1 cellular context compared by ENCODE assay signal in genomic region chr7:75878769-75879596, GRCh38.
TF ChIP-seq lines count a peak whose summit lies in the region.

TSS of gene RHBDD2 (plus strand) at chr7:75879034. CDS start at chr7:75879083, 49 bp downstream.

TF ChIP-seq in K562, 482 proteins besides CTCF, POLR2A, EP300 and RAD21 (continued from another document and continues in another):
- TF ChIP-seq MLLT1 (IDR thresholded peaks at IDR 0.05), result 0 out of 4 replicates have a peak, but pooled peaks of 1 of the 2 experiments have one; percentile 46
- TF ChIP-seq FOSL1 (tag; conservative IDR thresholded peaks at IDR 0.05), result 0 out of 2 replicates have a peak, but pooled peaks have one; percentile 48
- peak; percentile 63 for TF ChIP-seq NEUROD1 (IDR thresholded peaks at IDR 0.05; ENCODE audit: borderline replicate concordance, low read depth, low read length, partially characterized antibody)
- TF ChIP-seq ZNF586 (CRISPR knock-in tag; conservative IDR thresholded peaks at IDR 0.05), result no peak
- no peak for TF ChIP-seq RBM25 (IDR thresholded peaks at IDR 0.05; ENCODE audit: low read depth, low read length, severe bottlenecking)
- no peak for TF ChIP-seq RBM39 (optimal IDR thresholded peaks at IDR 0.05; ENCODE audit: low read depth, low read length)
- peak; percentile 45 to 85; a peak in 2 of 4 replicates for TF ChIP-seq MAZ (CRISPR knock-in tag; conservative IDR thresholded peaks at IDR 0.05 in 1 of 2, IDR thresholded peaks at IDR 0.05 in 1 of 2)
- TF ChIP-seq ZNF695 (CRISPR knock-in tag; IDR thresholded peaks at IDR 0.05), result 0 out of 2 replicates have a peak, but pooled peaks have one; percentile 27
- no peak for TF ChIP-seq TSC22D4 (tag; IDR thresholded peaks at IDR 0.05)
- TF ChIP-seq RBBP5 (IDR thresholded peaks at IDR 0.05; ENCODE audit: borderline replicate concordance, insufficient read depth, low read length, poor library complexity, severe bottlenecking), result peak; percentile 94
- peak; percentile 86 for TF ChIP-seq HMGN3 (IDR thresholded peaks at IDR 0.05; ENCODE audit: borderline replicate concordance, extremely low read depth, insufficient read length, low read depth, low read length)
- TF ChIP-seq ZBTB40 (IDR thresholded peaks at IDR 0.05), result 0 out of 2 replicates have a peak, but pooled peaks have one; percentile 54
- no peak for TF ChIP-seq ZBTB40 (CRISPR knock-in tag; IDR thresholded peaks at IDR 0.05)
- 0 out of 2 replicates have a peak, but pooled peaks have one; percentile 13 for TF ChIP-seq MTF1 (CRISPR knock-in tag; IDR thresholded peaks at IDR 0.05; ENCODE audit: borderline replicate concordance)
- TF ChIP-seq TCF7 (IDR thresholded peaks at IDR 0.05; ENCODE audit: borderline replicate concordance), result peak; percentile 67; the same call in 1 of the 2 replicates
- TF ChIP-seq THRA (IDR thresholded peaks at IDR 0.05), result no peak
- no peak for TF ChIP-seq HOXB6 (CRISPR knock-in tag; IDR thresholded peaks at IDR 0.05; ENCODE audit: borderline replicate concordance)
- TF ChIP-seq E2F3 (CRISPR knock-in tag; IDR thresholded peaks at IDR 0.05), result peak; percentile 82; the same call in 1 of the 2 replicates
- TF ChIP-seq TFAM (CRISPR knock-in tag; conservative IDR thresholded peaks at IDR 0.05), result no peak
- peak; percentile 85 for TF ChIP-seq NCOA6 (IDR thresholded peaks at IDR 0.05)
- TF ChIP-seq DIDO1 (tag; IDR thresholded peaks at IDR 0.05; ENCODE audit: low read depth), result no peak
- no peak for TF ChIP-seq NR1H2 (CRISPR knock-in tag; IDR thresholded peaks at IDR 0.05)
- peak; percentile 99 to 100 for TF ChIP-seq E2F6 (IDR thresholded peaks at IDR 0.05; ENCODE audit: borderline replicate concordance in 1 of 2, extremely low read depth in 1 of 2, insufficient read depth in 1 of 2, insufficient read length in 1 of 2, low read depth in 1 of 2, low read length in 1 of 2, poor library complexity in 1 of 2, severe bottlenecking in 1 of 2)
- TF ChIP-seq HCFC1 (IDR thresholded peaks at IDR 0.05; ENCODE audit: low read depth, low read length), result peak; percentile 58
- TF ChIP-seq ZNF551 (CRISPR knock-in tag; IDR thresholded peaks at IDR 0.05), result no peak
- peak; percentile 90 for TF ChIP-seq BMI1 (IDR thresholded peaks at IDR 0.05; ENCODE audit: low read length)
- peak; percentile 64 to 69; a peak in 2 of 4 replicates for TF ChIP-seq TEAD1 (CRISPR knock-in tag; IDR thresholded peaks at IDR 0.05)
- no peak for TF ChIP-seq CEBPZ (IDR thresholded peaks at IDR 0.05; ENCODE audit: borderline replicate concordance, low read depth, low read length)
- no peak for TF ChIP-seq ZNF253 (CRISPR knock-in tag; conservative IDR thresholded peaks at IDR 0.05)
- peak; percentile 99 for TF ChIP-seq PCBP1 (IDR thresholded peaks at IDR 0.05; ENCODE audit: low read depth, low read length, poor library complexity, severe bottlenecking)
- TF ChIP-seq POLR2G (IDR thresholded peaks at IDR 0.05; ENCODE audit: low read depth, low read length), result peak; percentile 96
- TF ChIP-seq ZBTB33 (CRISPR knock-in tag; IDR thresholded peaks at IDR 0.05), result peak; percentile 18; the same call in 1 of the 2 replicates
- TF ChIP-seq STAT5A (IDR thresholded peaks at IDR 0.05; ENCODE audit: borderline replicate concordance, low read length), result no peak
- no peak for TF ChIP-seq ZNF696 (CRISPR knock-in tag; conservative IDR thresholded peaks at IDR 0.05)
- TF ChIP-seq OTX1 (CRISPR knock-in tag; IDR thresholded peaks at IDR 0.05), result no peak
- TF ChIP-seq RBM22 (IDR thresholded peaks at IDR 0.05; ENCODE audit: low read depth, low read length, poor library complexity, severe bottlenecking), result peak; percentile 93
- no peak; the same call in none of the 2 replicates for TF ChIP-seq TOE1 (IDR thresholded peaks at IDR 0.05; ENCODE audit: borderline replicate concordance)
- TF ChIP-seq TOE1 (CRISPR knock-in tag; IDR thresholded peaks at IDR 0.05; ENCODE audit: borderline replicate concordance, low read depth), result peak; percentile 87; the same call in 1 of the 2 replicates
- peak; percentile 1; the same call in 1 of the 2 replicates for TF ChIP-seq ZNF316 (IDR thresholded peaks at IDR 0.05)
- TF ChIP-seq HDAC2 (IDR thresholded peaks at IDR 0.05), result peak; percentile 46; the same call in 1 of the 2 replicates
- peak; percentile 38 for TF ChIP-seq TCF3 (CRISPR knock-in tag; IDR thresholded peaks at IDR 0.05)
- no peak for TF ChIP-seq ZFP30 (CRISPR knock-in tag; IDR thresholded peaks at IDR 0.05; ENCODE audit: borderline replicate concordance)
- TF ChIP-seq KHSRP (IDR thresholded peaks at IDR 0.05), result no peak
- TF ChIP-seq ZSCAN29 (IDR thresholded peaks at IDR 0.05), result 0 out of 2 replicates have a peak, but pooled peaks have one; percentile 18
- no peak for TF ChIP-seq CREB5 (CRISPR knock-in tag; IDR thresholded peaks at IDR 0.05)
- TF ChIP-seq KDM1A (IDR thresholded peaks at IDR 0.05), result peak; percentile 15 to 41; a peak in 2 of 4 replicates
